In genomic region chr12:52358575-52359350, GRCh38 we compare ENCODE assay signal across 10 cellular contexts. TPM values are rescaled to one million over a fixed set of nuclear protein-coding genes. Genes with fewer than 3 reads are reported as not detected.
DNase-seq lines count a peak whose midpoint lies in the region; ATAC-seq and TF ChIP-seq lines count a peak whose summit lies in the region.
"Had no signal": no experiment of that assay in that cellular context is flagged by ENCODE, and none has a peak within 500 bp of the region (broad histone marks: within the 10 kb centered on the region; RNA-seq: fewer than 3 reads in every experiment).

No MANE protein-coding gene starts in this region.

- peak overlapping the region in 1 of 11 experiments; percentile 12; a peak in 2 of 22 replicates for H3K27ac ChIP-seq in BLaER1 treated with 17β-estradiol and CSF1 and Interleukin-3, amounts not matched to agents 10 nM and 100 nM
- H3K27ac ChIP-seq in RWPE2 (ENCODE audit: poor library complexity, severe bottlenecking), result no peak overlapping the region
- H3K27ac ChIP-seq in colonic mucosa, result no peak overlapping the region
- no peak overlapping the region for H3K27ac ChIP-seq in right cardiac atrium (ENCODE audit: low read length)
- H3K27ac ChIP-seq: epithelial cell of prostate, pancreas had no signal

- peak overlapping the region; percentile 18 to 77 (median 63); a peak in 20 of 22 replicates for H3K4me2 ChIP-seq in BLaER1 treated with 17β-estradiol and CSF1 and Interleukin-3, amounts not matched to agents 10 nM and 100 nM

- no peak for TF ChIP-seq CTCF in RWPE2 (IDR thresholded peaks at IDR 0.05; ENCODE audit: poor library complexity, severe bottlenecking)
- no peak for TF ChIP-seq CTCF in colonic mucosa (IDR thresholded peaks at IDR 0.05)

- intact Hi-C loops in colonic mucosa (cut with DNase I) (no loop called here), right cardiac atrium (cut with DNase I) (no loop called here)

- 0 out of 22 replicates have a peak, but pooled peaks cover 0 to 6% (median 0%) of the 10 kb centered on the region in 11 experiments for H3K9me3 ChIP-seq in BLaER1 treated with 17β-estradiol and CSF1 and Interleukin-3, amounts not matched to agents 10 nM and 100 nM (replicated peaks in 1 of 11)
- H3K9me3 ChIP-seq in RWPE2 (ENCODE audit: severe bottlenecking) (no peaks in the 10 kb centered on the region), colonic mucosa (no peaks in the 10 kb centered on the region), right cardiac atrium (ENCODE audit: control insufficient read depth, low read length) (no peaks in the 10 kb centered on the region)
- H3K9me3 ChIP-seq: pancreas had no signal

- H3K9ac ChIP-seq in BLaER1 treated with 17β-estradiol and CSF1 and Interleukin-3, amounts not matched to agents 10 nM and 100 nM, result no peak overlapping the region
- H3K9ac ChIP-seq in colonic mucosa (ENCODE audit: low read depth in 2 of 2, low read length in 2 of 2), result no peak overlapping the region

- H3K27me3 ChIP-seq in BLaER1 treated with 17β-estradiol and CSF1 and Interleukin-3, amounts not matched to agents 10 nM and 100 nM, result no peaks in the 10 kb centered on the region
- H3K27me3 ChIP-seq in RWPE2 (ENCODE audit: insufficient read depth, poor library complexity, severe bottlenecking), result no peaks in the 10 kb centered on the region
- H3K27me3 ChIP-seq in colonic mucosa, result no peaks in the 10 kb centered on the region
- no peaks in the 10 kb centered on the region for H3K27me3 ChIP-seq in right cardiac atrium (ENCODE audit: control insufficient read depth, insufficient read depth)
- H3K27me3 ChIP-seq: pancreas had no signal

- ATAC-seq in GM18861 (IDR thresholded peaks at IDR 0.05; ENCODE audit: unreplicated experiment), result peak; percentile 94
- ATAC-seq in HG02884 (IDR thresholded peaks at IDR 0.05; ENCODE audit: unreplicated experiment), result peak; percentile 97
- ATAC-seq in RWPE2 (ENCODE audit: low read depth), result peak; percentile 51; the same call in 1 of the 3 replicates
- no peak for ATAC-seq in right cardiac atrium

- H3K4me3 ChIP-seq in BLaER1 treated with 17β-estradiol and CSF1 and Interleukin-3, amounts not matched to agents 10 nM and 100 nM, result no peak overlapping the region
- H3K4me3 ChIP-seq in RWPE2 (ENCODE audit: severe bottlenecking) (no peak overlapping the region), colonic mucosa (no peak overlapping the region), right cardiac atrium (ENCODE audit: low read length) (no peak overlapping the region)
- H3K4me3 ChIP-seq: pancreas had no signal

- 70% methylated on average over 5 of the region's 5 CpGs for WGBS in right cardiac atrium

- no peaks in the 10 kb centered on the region for H4K20me1 ChIP-seq in BLaER1 treated with 17β-estradiol and CSF1 and Interleukin-3, amounts not matched to agents 10 nM and 100 nM

- no peak for DNase-seq in RWPE2 (ENCODE audit: low spot score)
- no peak for DNase-seq in iPS-NIHi11 (ENCODE audit: low spot score)
- no peak for DNase-seq in colonic mucosa
- no peak for DNase-seq in right cardiac atrium
- no peak for DNase-seq in T-helper 9 cell
- DNase-seq: pancreas had no signal

- no peaks in the 10 kb centered on the region for H3K36me3 ChIP-seq in BLaER1 treated with 17β-estradiol and CSF1 and Interleukin-3, amounts not matched to agents 10 nM and 100 nM
- H3K36me3 ChIP-seq in RWPE2 (ENCODE audit: low read depth) (no peaks in the 10 kb centered on the region), colonic mucosa (no peaks in the 10 kb centered on the region)
- H3K36me3 ChIP-seq: pancreas had no signal

- H3K4me1 ChIP-seq in BLaER1 treated with 17β-estradiol and CSF1 and Interleukin-3, amounts not matched to agents 10 nM and 100 nM, result peaks cover 9 to 50% (median 36%) of the 10 kb centered on the region in 10 experiments
- no peaks in the 10 kb centered on the region for H3K4me1 ChIP-seq in RWPE2 (ENCODE audit: insufficient read depth, poor library complexity, severe bottlenecking)
- no peaks in the 10 kb centered on the region for H3K4me1 ChIP-seq in colonic mucosa
- H3K4me1 ChIP-seq in right cardiac atrium (ENCODE audit: control insufficient read depth, insufficient read depth, low read length), result no peaks in the 10 kb centered on the region
- H3K4me1 ChIP-seq: pancreas had no signal

RNA-seq across cellular contexts. Expression of gene KRT85, which starts 8.5 kb away (rescaled TPM):
- total RNA-seq in colonic mucosa, result not detected
- not detected for total RNA-seq in right cardiac atrium
- polyA plus RNA-seq in right cardiac atrium, result not detected
- total RNA-seq: pancreas had no signal
- polyA plus RNA-seq: pancreas had no signal

RNA-seq across cellular contexts. Expression of gene KRT84, which starts 26.7 kb away (rescaled TPM):
- total RNA-seq in colonic mucosa, result not detected
- total RNA-seq in right cardiac atrium, result not detected
- polyA plus RNA-seq in right cardiac atrium, result not detected
- total RNA-seq: pancreas had no signal
- polyA plus RNA-seq: pancreas had no signal

RNA-seq across cellular contexts. Expression of gene KRT83, which starts 37.6 kb away (rescaled TPM):
- total RNA-seq in colonic mucosa (not detected), right cardiac atrium (not detected)
- not detected for polyA plus RNA-seq in right cardiac atrium
- total RNA-seq: pancreas had no signal
- polyA plus RNA-seq: pancreas had no signal

RNA-seq across cellular contexts. Expression of gene KRT82, which starts 47.4 kb away (rescaled TPM):
- total RNA-seq in colonic mucosa (not detected), right cardiac atrium (not detected)
- polyA plus RNA-seq in right cardiac atrium, result not detected
- total RNA-seq: pancreas had no signal
- polyA plus RNA-seq: pancreas had no signal

Comparison
In these comparisons a context has a peak if more than half of its experiments do, and no peak if none do; other contexts are left out.
1. ATAC-seq: peak in GM18861 (single experiment), HG02884 (single experiment) and RWPE2 (single experiment); none in right cardiac atrium (0 of 2).